In the genomic region with DNA sequence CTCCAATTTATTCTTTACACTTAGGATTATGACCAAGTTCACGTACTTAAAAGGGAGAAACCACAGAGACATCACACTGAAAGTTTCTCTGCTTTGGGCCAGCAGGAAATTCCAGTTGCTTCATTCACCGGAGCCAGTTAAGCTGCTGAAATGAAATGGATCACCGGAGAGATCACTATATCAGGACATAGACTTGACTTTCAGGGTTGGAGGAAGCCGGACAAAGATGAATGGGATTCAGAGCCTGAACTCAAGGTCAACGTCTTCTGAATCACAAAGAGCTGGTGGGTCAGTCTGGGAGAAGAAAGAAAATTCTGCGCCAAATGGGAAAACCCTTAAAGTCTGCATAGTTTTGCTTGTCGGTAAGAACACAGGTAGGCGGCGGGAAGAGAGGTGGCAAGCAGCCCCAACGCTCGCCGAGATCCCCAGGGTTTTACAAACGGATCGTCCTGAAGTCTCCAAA, we compare ENCODE assay signal across 8 cellular contexts.
DNase-seq lines count a peak whose midpoint lies in the region; ATAC-seq lines count a peak whose summit lies in the region.

No MANE protein-coding gene starts in this region.

- H3K79me2 ChIP-seq in ACC112 (ENCODE audit: control insufficient read depth, insufficient read depth, low read length, unreplicated experiment), result peaks cover 32% of the 10 kb centered on the region

- no peak overlapping the region for H2BK12ac ChIP-seq in neuronal stem cell (ENCODE audit: low read length)

- H3K4me3 ChIP-seq in ACC112 (ENCODE audit: low read depth, low read length), result peak overlapping the region; percentile 95
- H3K4me3 ChIP-seq in SJSA1, result peak overlapping the region; percentile 97
- peak overlapping the region; percentile 81 to 99 for H3K4me3 ChIP-seq in neuronal stem cell (ENCODE audit: low read length in 2 of 2)

- H4K91ac ChIP-seq in neuronal stem cell (ENCODE audit: low read depth, low read length, poor library complexity), result no peak overlapping the region

- no CpG with 5 or more reads among the region's 14 CpGs for WGBS in neuronal stem cell (ENCODE audit: extremely low coverage in 2 of 2, insufficient read length in 2 of 2, insufficient replicate concordance in 1 of 2), 2 donors

- H4K8ac ChIP-seq in neuronal stem cell (ENCODE audit: low read depth, low read length), result no peak overlapping the region

- H3K4me1 ChIP-seq in ACC112 (ENCODE audit: control insufficient read depth, insufficient read depth, low read length, unreplicated experiment) (peaks cover 14% of the 10 kb centered on the region), SJSA1 (replicated peaks) (peaks cover 19% of the 10 kb centered on the region), neuronal stem cell (ENCODE audit: control insufficient read depth in 2 of 2, insufficient read depth in 1 of 2, low read depth in 1 of 2, low read length in 2 of 2) (no peaks in the 10 kb centered on the region)

- H3K14ac ChIP-seq in neuronal stem cell (ENCODE audit: low read length), result no peak overlapping the region

- H3K79me1 ChIP-seq in neuronal stem cell (ENCODE audit: low read depth, low read length), result peaks cover 2% of the 10 kb centered on the region

- H3K9me3 ChIP-seq in SJSA1 (replicated peaks), result peaks cover 9% of the 10 kb centered on the region
- peaks cover 0 to 7% of the 10 kb centered on the region in 2 donors for H3K9me3 ChIP-seq in neuronal stem cell (replicated peaks in 1 of 2; ENCODE audit: control insufficient read depth in 2 of 2, insufficient read depth in 1 of 2, low read depth in 1 of 2, low read length in 2 of 2)

- H3K9ac ChIP-seq in neuronal stem cell (ENCODE audit: low read depth, low read length, poor library complexity), result no peak overlapping the region

- peak overlapping the region; percentile 94 for H3K4me2 ChIP-seq in neuronal stem cell (ENCODE audit: insufficient read depth, low read length, poor library complexity, severe bottlenecking)

- H3K27me3 ChIP-seq in ACC112 (ENCODE audit: insufficient read depth, low read length), result no peaks in the 10 kb centered on the region
- no peaks in the 10 kb centered on the region for H3K27me3 ChIP-seq in SJSA1 (replicated peaks)
- H3K27me3 ChIP-seq in neuronal stem cell (ENCODE audit: control insufficient read depth in 3 of 3, insufficient read depth in 3 of 3, low read depth in 1 of 3, low read length in 3 of 3), result peaks cover 0 to 12% (median 0%) of the 10 kb centered on the region in 3 experiments

- no peak overlapping the region for H2BK5ac ChIP-seq in neuronal stem cell (ENCODE audit: low read length)

- ATAC-seq in GM19395 (IDR thresholded peaks at IDR 0.05; ENCODE audit: unreplicated experiment), result peak; percentile 4

- no peak overlapping the region for H3K23ac ChIP-seq in neuronal stem cell (ENCODE audit: low read depth, low read length, poor library complexity)

- no peak overlapping the region for H2AK5ac ChIP-seq in neuronal stem cell (ENCODE audit: low read depth, low read length)

- H3K4ac ChIP-seq in neuronal stem cell (ENCODE audit: low read length), result no peak overlapping the region

- H3K27ac ChIP-seq in ACC112 (ENCODE audit: low read depth, low read length) (peak overlapping the region; percentile 71), SJSA1 (no peak overlapping the region), neuronal stem cell (replicated peaks; ENCODE audit: low read length) (no peak overlapping the region)

- H3K18ac ChIP-seq in neuronal stem cell (ENCODE audit: low read length), result no peak overlapping the region

- H2AFZ ChIP-seq in ACC112 (ENCODE audit: low read length, unreplicated experiment) (peak overlapping the region; percentile 95), neuronal stem cell (ENCODE audit: low read length) (peak overlapping the region; percentile 99)

- H2BK120ac ChIP-seq in neuronal stem cell (ENCODE audit: low read depth, low read length), result no peak overlapping the region

- H2BK15ac ChIP-seq in neuronal stem cell (ENCODE audit: low read length), result no peak overlapping the region

- no peaks in the 10 kb centered on the region for H3K36me3 ChIP-seq in ACC112 (ENCODE audit: insufficient read depth, low read length)
- H3K36me3 ChIP-seq in SJSA1, result peaks cover 7% of the 10 kb centered on the region
- H3K36me3 ChIP-seq in neuronal stem cell (replicated peaks in 1 of 2; ENCODE audit: control insufficient read depth in 2 of 2, insufficient read depth in 2 of 2, low read length in 2 of 2), result no peaks in the 10 kb centered on the region

- DNase-seq in SJSA1 (ENCODE audit: low read depth in 1 of 2, low spot score in 2 of 2), result no peak
- peak; percentile 66 for DNase-seq in fibroblast of gingiva (ENCODE audit: low read depth)
- peak; percentile 9 for DNase-seq in neuronal stem cell (ENCODE audit: low spot score)
- DNase-seq in CD1c-positive myeloid dendritic cell (ENCODE audit: extremely low spot score), result no peak
- no peak for DNase-seq in T1000 (lab: John Stamatoyannopoulos, UW)
- no peak for DNase-seq in SKM-1 treated with dmso at 0.1 percent for 144 hours (lab: John Stamatoyannopoulos, UW; ENCODE audit: unreplicated experiment)

Comparison
In these comparisons a context has a peak if more than half of its experiments do, and no peak if none do; other contexts are left out.
1. DNase-seq: peak in fibroblast of gingiva (single experiment) and neuronal stem cell (single experiment); none in SJSA1 (0 of 2), CD1c-positive myeloid dendritic cell (single experiment), T1000 (single experiment) and SKM-1 treated with dmso at 0.1 percent for 144 hours (single experiment).
2. Peak in every context shown above with its lines, with median percentiles within 50 percentile points of each other: H3K4me3 ChIP-seq.